Comparison of ENCODE assay signal across 8 cellular contexts in genomic region chr14:100065942-100066574, GRCh38. TPM values are rescaled to one million over a fixed set of nuclear protein-coding genes. Genes with fewer than 3 reads are reported as not detected.
DNase-seq lines count a peak whose midpoint lies in the region; ATAC-seq and TF ChIP-seq lines count a peak whose summit lies in the region.

No MANE protein-coding gene starts in this region.

- no peaks in the 10 kb centered on the region for H3K9me3 ChIP-seq in right cardiac atrium (ENCODE audit: control insufficient read depth, low read length)

- peak overlapping the region; percentile 13 for H3K27ac ChIP-seq in right cardiac atrium (ENCODE audit: low read length)

- H3K27me3 Mint-ChIP-seq in activated CD4-positive, alpha-beta memory T cell treated with anti-CD3 and anti-CD28 coated beads for 36 hours = no peaks in the 10 kb centered on the region
- H3K27me3 Mint-ChIP-seq in HFFc6 (ENCODE audit: insufficient read depth) = peaks cover 11% of the 10 kb centered on the region

- POLR2A ChIA-PET in activated CD4-positive, alpha-beta memory T cell treated with anti-CD3 and anti-CD28 coated beads for 36 hours (lab: Charles Lee) = interaction anchor here (0.9 to 16.6 kb wide), 8 partner anchors 9 to 309 kb away, joined by 3 to 302 read pairs (median 8); a partner anchor contains a TSS

- H3K4me3 Mint-ChIP-seq in activated CD4-positive, alpha-beta memory T cell treated with anti-CD3 and anti-CD28 coated beads for 36 hours = peak overlapping the region; percentile 81
- H3K4me3 Mint-ChIP-seq in HFFc6 = no peak overlapping the region

- H3K4me1 Mint-ChIP-seq in activated CD4-positive, alpha-beta memory T cell treated with anti-CD3 and anti-CD28 coated beads for 36 hours (ENCODE audit: low read depth) = peaks cover 83% of the 10 kb centered on the region
- H3K4me1 Mint-ChIP-seq in HFFc6 (ENCODE audit: low read depth) = peaks cover 11% of the 10 kb centered on the region

- intact Hi-C loops in activated CD4-positive, alpha-beta memory T cell treated with anti-CD3 and anti-CD28 coated beads for 36 hours (cut with micrococcal nuclease) = loop anchor here (1.0 to 10.0 kb wide), 7 partner anchors 7 to 1756 kb away; partner anchors contain the start of gene CCDC85C
- intact Hi-C loops in right cardiac atrium (cut with DNase I) = no loop called here

- peaks cover 18% of the 10 kb centered on the region for H3K36me3 Mint-ChIP-seq in activated CD4-positive, alpha-beta memory T cell treated with anti-CD3 and anti-CD28 coated beads for 36 hours
- H3K36me3 Mint-ChIP-seq in HFFc6 (ENCODE audit: low read depth) = no peaks in the 10 kb centered on the region; the same call in 1 of the 2 replicates

- 56% methylated on average over 10 of the region's 10 CpGs for WGBS in right cardiac atrium

- H3K27ac Mint-ChIP-seq in activated CD4-positive, alpha-beta memory T cell treated with anti-CD3 and anti-CD28 coated beads for 36 hours = peak overlapping the region; percentile 98
- H3K27ac Mint-ChIP-seq in HFFc6 = no peak overlapping the region

- peak; percentile 92 for DNase-seq in activated CD4-positive, alpha-beta memory T cell treated with anti-CD3 and anti-CD28 coated beads for 36 hours
- peak in 1 of 3 donors; percentile 62 for DNase-seq in right cardiac atrium
- peak; percentile 51 to 81 (median 73) for DNase-seq in stimulated activated naive CD4-positive, alpha-beta T cell (lab: John Stamatoyannopoulos, UW)
- no peak for DNase-seq in GM03348 (ENCODE audit: low spot score)
- DNase-seq in NCI-H187 treated with DMSO at 0.1 percent for 48 hours (lab: John Stamatoyannopoulos, UW) = no peak
- DNase-seq in HFFc6 = no peak

- H3K9me3 Mint-ChIP-seq in activated CD4-positive, alpha-beta memory T cell treated with anti-CD3 and anti-CD28 coated beads for 36 hours = no peaks in the 10 kb centered on the region
- H3K9me3 Mint-ChIP-seq in HFFc6 = no peaks in the 10 kb centered on the region

- H3K27me3 ChIP-seq in right cardiac atrium (ENCODE audit: control insufficient read depth, insufficient read depth) = no peaks in the 10 kb centered on the region

- H3K4me3 ChIP-seq in right cardiac atrium (ENCODE audit: low read length) = peak overlapping the region; percentile 12

- H3K4me1 ChIP-seq in right cardiac atrium (ENCODE audit: control insufficient read depth, insufficient read depth, low read length) = peaks cover 14% of the 10 kb centered on the region

- ATAC-seq in GM19025 (IDR thresholded peaks at IDR 0.05; ENCODE audit: low read depth, unreplicated experiment) = peak; percentile 26
- peak; percentile 32 for ATAC-seq in HG03378 (IDR thresholded peaks at IDR 0.05; ENCODE audit: unreplicated experiment)
- peak; percentile 29 to 77 for ATAC-seq in right cardiac atrium

- CTCF ChIA-PET in activated CD4-positive, alpha-beta memory T cell treated with anti-CD3 and anti-CD28 coated beads for 36 hours (lab: Charles Lee) = interaction anchor here (0.7 to 16.8 kb wide), 10 partner anchors 9 to 312 kb away, joined by 3 to 573 read pairs (median 9); no protein-coding TSS in a partner anchor

- no peak for TF ChIP-seq CTCF in HFFc6 (IDR thresholded peaks at IDR 0.05)

RNA-seq across cellular contexts. Expression of gene EVL, which starts 0.8 kb away (rescaled TPM):
- total RNA-seq in activated CD4-positive, alpha-beta memory T cell treated with anti-CD3 and anti-CD28 coated beads for 36 hours = 100 to 1,000 TPM; 174 to 180 TPM
- total RNA-seq in right cardiac atrium = 10 to 100 TPM; 68.1 to 74.8 (median 71.5) TPM
- 46.6 TPM for polyA plus RNA-seq in right cardiac atrium
- total RNA-seq in HFFc6 (2021; fragmentation: NEBNext Ultra II Directional; extraction: Animal tissue kit (Norgen Biotek cat#: 25700)) = 1 to 10 TPM; 1.2 to 4.8 (median 2.0) TPM

Comparison
In these comparisons a context has a peak if more than half of its experiments do, and no peak if none do; other contexts are left out.
1. DNase-seq: peak in activated CD4-positive, alpha-beta memory T cell treated with anti-CD3 and anti-CD28 coated beads for 36 hours (single experiment) and stimulated activated naive CD4-positive, alpha-beta T cell (6 of 6); none in GM03348 (single experiment), NCI-H187 treated with DMSO at 0.1 percent for 48 hours (single experiment) and HFFc6 (single experiment).
2. RNA of gene EVL, which starts 0.8 kb away (total RNA-seq): 174 to 180 TPM in activated CD4-positive, alpha-beta memory T cell treated with anti-CD3 and anti-CD28 coated beads for 36 hours and 68.1 to 74.8 TPM in right cardiac atrium; 1.2 to 4.8 TPM in HFFc6; every median in the first group is over 10 times any median in the second.
3. Peak in every context shown above with its lines, with median percentiles within 50 percentile points of each other: ATAC-seq.